ENCODE assay signal across 8 cellular contexts in the genomic region with DNA sequence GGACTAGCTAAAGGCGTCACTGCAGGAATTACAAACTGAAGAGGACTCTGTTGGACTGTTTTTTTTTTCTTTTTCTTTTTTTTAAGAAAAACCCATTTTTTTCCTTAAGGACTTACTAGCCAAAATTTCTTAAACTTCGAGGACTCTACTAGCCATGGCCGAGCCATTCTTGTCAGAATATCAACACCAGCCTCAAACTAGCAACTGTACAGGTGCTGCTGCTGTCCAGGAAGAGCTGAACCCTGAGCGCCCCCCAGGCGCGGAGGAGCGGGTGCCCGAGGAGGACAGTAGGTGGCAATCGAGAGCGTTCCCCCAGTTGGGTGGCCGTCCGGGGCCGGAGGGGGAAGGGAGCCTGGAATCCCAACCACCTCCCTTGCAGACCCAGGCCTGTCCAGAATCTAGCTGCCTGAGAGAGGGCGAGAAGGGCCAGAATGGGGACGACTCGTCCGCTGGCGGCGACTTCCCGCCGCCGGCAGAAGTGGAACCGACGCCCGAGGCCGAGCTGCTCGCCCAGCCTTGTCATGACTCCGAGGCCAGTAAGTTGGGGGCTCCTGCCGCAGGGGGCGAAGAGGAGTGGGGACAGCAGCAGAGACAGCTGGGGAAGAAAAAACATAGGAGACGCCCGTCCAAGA. TPM values are rescaled to one million over a fixed set of nuclear protein-coding genes. Genes with fewer than 3 reads are reported as not detected.
DNase-seq lines count a peak whose midpoint lies in the region; ATAC-seq, FAIRE-seq and TF ChIP-seq lines count a peak whose summit lies in the region.

No MANE protein-coding gene starts in this region.

- H3K27me3 ChIP-seq in dorsolateral prefrontal cortex = no peaks in the 10 kb centered on the region
- H3K27me3 ChIP-seq in HepG2 (ENCODE audit: control insufficient read depth in 1 of 2, insufficient read depth in 2 of 2, low read length in 2 of 2) = no peaks in the 10 kb centered on the region; a peak in 2 of 5 replicates

- peak; percentile 22 to 59; a peak in 2 of 4 replicates for TF ChIP-seq EP300 in HepG2 (IDR thresholded peaks at IDR 0.05; ENCODE audit: low read depth in 2 of 2, low read length in 2 of 2)
- TF ChIP-seq EP300 in HepG2 (CRISPR knock-in tag; IDR thresholded peaks at IDR 0.05; ENCODE audit: borderline replicate concordance) = 0 out of 2 replicates have a peak, but pooled peaks have one; percentile 24

- TF ChIP-seq POLR2A in HepG2 (IDR thresholded peaks at IDR 0.05; ENCODE audit: insufficient read depth in 1 of 2, low read depth in 2 of 2, low read length in 2 of 2) = peak in 1 of 2 experiments; percentile 34; a peak in 2 of 4 replicates

- H3K9me3 ChIP-seq in HepG2 (ENCODE audit: low read length) = no peaks in the 10 kb centered on the region

- no peak overlapping the region for H2AFZ ChIP-seq in HepG2 (ENCODE audit: low read length)

- peaks cover 29% of the 10 kb centered on the region for H3K36me3 Mint-ChIP-seq in activated CD4-positive, alpha-beta memory T cell treated with anti-CD3 and anti-CD28 coated beads for 36 hours

- H3K4me2 ChIP-seq in HepG2 (ENCODE audit: low read depth, low read length) = peak overlapping the region; percentile 95

- ATAC-seq in HG03439 (IDR thresholded peaks at IDR 0.05; ENCODE audit: unreplicated experiment) = peak; percentile 35
- ATAC-seq in HepG2 = peak; percentile 71

- TF ChIP-seq RAD21 in HepG2 (CRISPR knock-in tag; IDR thresholded peaks at IDR 0.05) = peak; percentile 94

- peaks cover 35% of the 10 kb centered on the region for H4K20me1 ChIP-seq in HepG2 (ENCODE audit: insufficient read depth, low read length)

- H3K36me3 ChIP-seq in HepG2 (replicated peaks in 1 of 2; ENCODE audit: control insufficient read depth in 1 of 2, insufficient read depth in 2 of 2, low read length in 2 of 2) = no peaks in the 10 kb centered on the region; a peak in 1 of 5 replicates

- no TSS peak for BruUV-seq in HepG2 (replicated peaks; lab: Mats Ljungman, UMichigan)

- H3K4me3 ChIP-seq in dorsolateral prefrontal cortex (peak overlapping the region; percentile 67 to 95 (median 81)), HepG2 (replicated peaks in 1 of 3; ENCODE audit: insufficient read depth in 1 of 3, low read depth in 2 of 3, low read length in 3 of 3) (peak overlapping the region; percentile 97 to 98 (median 97))

- peak overlapping the region; percentile 91 to 100 (median 100) for H3K27ac ChIP-seq in dorsolateral prefrontal cortex
- peak overlapping the region; percentile 69 for H3K27ac ChIP-seq in HepG2 (ENCODE audit: extremely low read length, insufficient read depth, low read length)

- TF ChIP-seq CTCF in dorsolateral prefrontal cortex (IDR thresholded peaks at IDR 0.05 in 54 of 56, conservative IDR thresholded peaks at IDR 0.05 in 2 of 56; ENCODE audit: low read depth in 1 of 56, partially characterized antibody in 56 of 56) (peak; percentile 53 to 91 (median 77)), HepG2 (CRISPR knock-in tag; IDR thresholded peaks at IDR 0.05) (peak; percentile 98)

- peak; percentile 18 for FAIRE-seq in HepG2 (lab: Jason Lieb, UNC)

- no peaks in the 10 kb centered on the region for H3K9me3 Mint-ChIP-seq in activated CD4-positive, alpha-beta memory T cell treated with anti-CD3 and anti-CD28 coated beads for 36 hours

- peak; percentile 91 for DNase-seq in ELR (ENCODE audit: low read depth)
- DNase-seq in NCI-H774 (lab: John Stamatoyannopoulos, UW) = peak; percentile 71
- DNase-seq in activated CD4-positive, alpha-beta memory T cell treated with anti-CD3 and anti-CD28 coated beads for 36 hours = peak; percentile 86
- DNase-seq in dorsolateral prefrontal cortex = peak in 9 of 10 donors; percentile 62 to 84 (median 81)
- peak; percentile 87 for DNase-seq in HepG2 (ENCODE audit: low spot score)
- peak; percentile 65 to 71 for DNase-seq in stimulated activated CD4-positive, alpha-beta T cell treated with anti-CD3 and anti-CD28 coated beads, Interleukin-4, amount 100 ng/mL, for 4 hours
- DNase-seq in NCI-H1048 (lab: John Stamatoyannopoulos, UW) = no peak

- H3K9ac ChIP-seq in HepG2 (ENCODE audit: insufficient read depth, low read depth, low read length) = peak overlapping the region; percentile 85

- CTCF ChIA-PET in activated CD4-positive, alpha-beta memory T cell treated with anti-CD3 and anti-CD28 coated beads for 36 hours (lab: Charles Lee) = interaction anchor here (0.7 to 11.2 kb wide), 20 partner anchors 10 to 236 kb away, joined by 3 to 316 read pairs (median 7); a partner anchor contains a TSS
- CTCF ChIA-PET in HepG2 (lab: Yijun Ruan, JAX; ENCODE audit: low intra/inter-chr PET ratio, low total read pairs) = interaction anchor here (1.2 to 8.5 kb wide), 5 partner anchors 10 to 48 kb away, joined by 4 to 130 read pairs (median 10); a partner anchor contains a TSS

- intact Hi-C loops in activated CD4-positive, alpha-beta memory T cell treated with anti-CD3 and anti-CD28 coated beads for 36 hours (cut with micrococcal nuclease) = loop anchor here (1.0 to 10.0 kb wide), 5 partner anchors 24 to 944 kb away; a partner anchor contains a TSS
- intact Hi-C loops in dorsolateral prefrontal cortex (cut with DNase I) = no loop called here
- intact Hi-C loops in HepG2 (cut with micrococcal nuclease; ENCODE audit: unreplicated experiment) = loop anchor here (1.0 kb wide), 1 partner anchor 48 kb away; no protein-coding TSS in a partner anchor

- H3K4me1 ChIP-seq in HepG2 (ENCODE audit: insufficient read depth, low read length) = peaks cover 24% of the 10 kb centered on the region

- H3K4me1 Mint-ChIP-seq in activated CD4-positive, alpha-beta memory T cell treated with anti-CD3 and anti-CD28 coated beads for 36 hours (ENCODE audit: low read depth) = peaks cover 36% of the 10 kb centered on the region

- POLR2A ChIA-PET in activated CD4-positive, alpha-beta memory T cell treated with anti-CD3 and anti-CD28 coated beads for 36 hours (lab: Charles Lee) = interaction anchor here (0.6 to 6.1 kb wide), 23 partner anchors 8 to 250 kb away, joined by 3 to 217 read pairs (median 4); a partner anchor contains a TSS
- POLR2A ChIA-PET in HepG2 (lab: Yijun Ruan, JAX) = interaction anchor here (0.6 to 19.8 kb wide), 42 partner anchors 11 to 369 kb away, joined by 3 to 2487 read pairs (median 8); a partner anchor contains a TSS

- H3K4me3 Mint-ChIP-seq in activated CD4-positive, alpha-beta memory T cell treated with anti-CD3 and anti-CD28 coated beads for 36 hours = peak overlapping the region; percentile 99

- in situ Hi-C loops in HepG2 (cut with HindIII; ENCODE audit: extremely low pct_ligation_motif_present, low pct_unique_long_range_greater_than_20kb) = loop anchor here (5.0 kb wide), 2 partner anchors 48 to 98 kb away; no protein-coding TSS in a partner anchor

- H3K27me3 Mint-ChIP-seq in activated CD4-positive, alpha-beta memory T cell treated with anti-CD3 and anti-CD28 coated beads for 36 hours = no peaks in the 10 kb centered on the region

- H3K79me2 ChIP-seq in HepG2 (ENCODE audit: insufficient read depth, low read length) = peaks cover 36% of the 10 kb centered on the region

- H3K27ac Mint-ChIP-seq in activated CD4-positive, alpha-beta memory T cell treated with anti-CD3 and anti-CD28 coated beads for 36 hours = peak overlapping the region; percentile 100

- under 1% methylated on average over 32 of the region's 32 CpGs for WGBS in HepG2 (ENCODE audit: low lambda C conversion rate)

RNA-seq across cellular contexts. Expression of a gene that starts 0.9 kb away (rescaled TPM):
- total RNA-seq in activated CD4-positive, alpha-beta memory T cell treated with anti-CD3 and anti-CD28 coated beads for 36 hours = 10 to 100 TPM; 24.9 to 25.4 TPM
- total RNA-seq in dorsolateral prefrontal cortex (10 to 100 TPM; 21.0 to 74.9 (median 50.4) TPM), HepG2 (2016; rRNA removed; fragmentation: Illumina TruSeq; extraction: Trizol) (10.5 and 14.8 TPM in 2 replicates)
- total RNA-seq in HepG2 (2016; cell fraction: cytosol; rRNA removed; fragmentation: Illumina TruSeq; extraction: Trizol; ENCODE audit: low read depth) = 2.7 and 3.3 TPM in 2 replicates
- total RNA-seq in HepG2 (2016; cell fraction: insoluble cytoplasmic fraction; rRNA removed; fragmentation: Illumina TruSeq; extraction: Trizol) = 11.7 and 13.0 TPM in 2 replicates
- 8.9 and 9.5 TPM in 2 replicates for total RNA-seq in HepG2 (2016; cell fraction: membrane; rRNA removed; fragmentation: Illumina TruSeq; extraction: Trizol)
- 13.8 and 14.0 TPM in 2 replicates for total RNA-seq in HepG2 (2016; cell fraction: nucleus; rRNA removed; fragmentation: Illumina TruSeq; extraction: Trizol)
- polyA plus RNA-seq in HepG2 (2011; rRNA removed) = 16.3 and 16.6 TPM in 2 replicates
- polyA plus RNA-seq in HepG2 (2011; cell fraction: cytosol; rRNA removed) = 13.7 and 14.0 TPM in 2 replicates
- 34.1 and 37.3 TPM in 2 replicates for polyA plus RNA-seq in HepG2 (2011; cell fraction: nucleus; rRNA removed)
- polyA plus RNA-seq in HepG2 (2012) = 17.5 and 20.8 TPM in 2 replicates
- 2.7 and 3.3 TPM in 2 replicates for polyA plus RNA-seq in HepG2 (2016; cell fraction: cytosol; fragmentation: Illumina TruSeq; extraction: Trizol; ENCODE audit: low read depth)
- 36.1 and 41.5 TPM in 2 replicates for polyA plus RNA-seq in HepG2 (2016; cell fraction: insoluble cytoplasmic fraction; fragmentation: Illumina TruSeq; extraction: Trizol; ENCODE audit: low read depth)
- 10.3 and 12.9 TPM in 2 replicates for polyA plus RNA-seq in HepG2 (2016; cell fraction: membrane; fragmentation: Illumina TruSeq; extraction: Trizol; ENCODE audit: low read depth)
- 51.0 and 51.8 TPM in 2 replicates for polyA plus RNA-seq in HepG2 (2016; cell fraction: nucleus; fragmentation: Illumina TruSeq; extraction: Trizol; ENCODE audit: insufficient read depth, low read depth)
- 8.8 and 11.0 TPM in 2 replicates for polyA minus RNA-seq in HepG2 (2011; rRNA and poly(A)+ RNA removed; ENCODE audit: low replicate concordance)
- 10.7 and 11.5 TPM in 2 replicates for polyA minus RNA-seq in HepG2 (2011; cell fraction: cytosol; rRNA and poly(A)+ RNA removed)
- 17.1 and 27.5 TPM in 2 replicates for polyA minus RNA-seq in HepG2 (2011; cell fraction: nucleus; rRNA and poly(A)+ RNA removed)

RNA-seq across cellular contexts. Expression of a gene that starts 12.5 kb away (rescaled TPM):
- 1 to 10 TPM; 5.3 to 5.6 TPM for total RNA-seq in activated CD4-positive, alpha-beta memory T cell treated with anti-CD3 and anti-CD28 coated beads for 36 hours
- total RNA-seq in dorsolateral prefrontal cortex (10 to 100 TPM in 73 of 120 experiments, 1 to 10 TPM in 47; 5.1 to 16.7 (median 10.8) TPM), HepG2 (2016; rRNA removed; fragmentation: Illumina TruSeq; extraction: Trizol) (27.1 and 30.8 TPM in 2 replicates)
- total RNA-seq in HepG2 (2016; cell fraction: cytosol; rRNA removed; fragmentation: Illumina TruSeq; extraction: Trizol; ENCODE audit: low read depth) = 22.3 and 23.3 TPM in 2 replicates
- total RNA-seq in HepG2 (2016; cell fraction: insoluble cytoplasmic fraction; rRNA removed; fragmentation: Illumina TruSeq; extraction: Trizol) = 26.7 and 27.9 TPM in 2 replicates
- 25.8 and 28.7 TPM in 2 replicates for total RNA-seq in HepG2 (2016; cell fraction: membrane; rRNA removed; fragmentation: Illumina TruSeq; extraction: Trizol)
- total RNA-seq in HepG2 (2016; cell fraction: nucleus; rRNA removed; fragmentation: Illumina TruSeq; extraction: Trizol) = 13.7 and 16.4 TPM in 2 replicates
- 31.8 and 32.4 TPM in 2 replicates for polyA plus RNA-seq in HepG2 (2011; rRNA removed)
- polyA plus RNA-seq in HepG2 (2011; cell fraction: cytosol; rRNA removed) = 32.2 and 44.9 TPM in 2 replicates
- polyA plus RNA-seq in HepG2 (2011; cell fraction: nucleus; rRNA removed) = 22.5 and 27.3 TPM in 2 replicates
- polyA plus RNA-seq in HepG2 (2012) = 22.2 and 24.9 TPM in 2 replicates
- 14.6 and 18.5 TPM in 2 replicates for polyA plus RNA-seq in HepG2 (2016; cell fraction: cytosol; fragmentation: Illumina TruSeq; extraction: Trizol; ENCODE audit: low read depth)
- polyA plus RNA-seq in HepG2 (2016; cell fraction: insoluble cytoplasmic fraction; fragmentation: Illumina TruSeq; extraction: Trizol; ENCODE audit: low read depth) = 35.4 and 36.8 TPM in 2 replicates
- polyA plus RNA-seq in HepG2 (2016; cell fraction: membrane; fragmentation: Illumina TruSeq; extraction: Trizol; ENCODE audit: low read depth) = 19.7 and 26.6 TPM in 2 replicates
- 36.3 and 37.9 TPM in 2 replicates for polyA plus RNA-seq in HepG2 (2016; cell fraction: nucleus; fragmentation: Illumina TruSeq; extraction: Trizol; ENCODE audit: insufficient read depth, low read depth)
- 9.1 and 26.8 TPM in 2 replicates for polyA minus RNA-seq in HepG2 (2011; rRNA and poly(A)+ RNA removed; ENCODE audit: low replicate concordance)
- 17.8 and 20.5 TPM in 2 replicates for polyA minus RNA-seq in HepG2 (2011; cell fraction: cytosol; rRNA and poly(A)+ RNA removed)
- 12.4 and 13.2 TPM in 2 replicates for polyA minus RNA-seq in HepG2 (2011; cell fraction: nucleus; rRNA and poly(A)+ RNA removed)

RNA-seq across cellular contexts. Expression of a gene that starts 13.7 kb away (rescaled TPM):
- 10 to 100 TPM; 12.5 to 13.8 TPM for total RNA-seq in activated CD4-positive, alpha-beta memory T cell treated with anti-CD3 and anti-CD28 coated beads for 36 hours
- total RNA-seq in dorsolateral prefrontal cortex (10 to 100 TPM; 15.7 to 37.1 (median 23.9) TPM), HepG2 (2016; rRNA removed; fragmentation: Illumina TruSeq; extraction: Trizol) (8.8 and 16.1 TPM in 2 replicates)
- total RNA-seq in HepG2 (2016; cell fraction: cytosol; rRNA removed; fragmentation: Illumina TruSeq; extraction: Trizol; ENCODE audit: low read depth) = 8.0 and 13.0 TPM in 2 replicates
- total RNA-seq in HepG2 (2016; cell fraction: insoluble cytoplasmic fraction; rRNA removed; fragmentation: Illumina TruSeq; extraction: Trizol) = 9.5 and 14.6 TPM in 2 replicates
- 12.4 and 18.3 TPM in 2 replicates for total RNA-seq in HepG2 (2016; cell fraction: membrane; rRNA removed; fragmentation: Illumina TruSeq; extraction: Trizol)
- 15.2 and 17.1 TPM in 2 replicates for total RNA-seq in HepG2 (2016; cell fraction: nucleus; rRNA removed; fragmentation: Illumina TruSeq; extraction: Trizol)
- polyA plus RNA-seq in HepG2 (2011; rRNA removed) = 26.9 and 34.1 TPM in 2 replicates
- polyA plus RNA-seq in HepG2 (2011; cell fraction: cytosol; rRNA removed) = 12.2 and 17.4 TPM in 2 replicates
- 71.5 and 77.5 TPM in 2 replicates for polyA plus RNA-seq in HepG2 (2011; cell fraction: nucleus; rRNA removed)
- 16.9 and 20.5 TPM in 2 replicates for polyA plus RNA-seq in HepG2 (2012)
- 9.2 and 14.3 TPM in 2 replicates for polyA plus RNA-seq in HepG2 (2016; cell fraction: cytosol; fragmentation: Illumina TruSeq; extraction: Trizol; ENCODE audit: low read depth)
- 9.9 and 13.7 TPM in 2 replicates for polyA plus RNA-seq in HepG2 (2016; cell fraction: insoluble cytoplasmic fraction; fragmentation: Illumina TruSeq; extraction: Trizol; ENCODE audit: low read depth)
- 10.5 and 15.2 TPM in 2 replicates for polyA plus RNA-seq in HepG2 (2016; cell fraction: membrane; fragmentation: Illumina TruSeq; extraction: Trizol; ENCODE audit: low read depth)
- 36.2 and 39.6 TPM in 2 replicates for polyA plus RNA-seq in HepG2 (2016; cell fraction: nucleus; fragmentation: Illumina TruSeq; extraction: Trizol; ENCODE audit: insufficient read depth, low read depth)
- polyA minus RNA-seq in HepG2 (2011; rRNA and poly(A)+ RNA removed; ENCODE audit: low replicate concordance) = 6.9 and 21.9 TPM in 2 replicates
- polyA minus RNA-seq in HepG2 (2011; cell fraction: cytosol; rRNA and poly(A)+ RNA removed) = 8.3 and 8.4 TPM in 2 replicates
- polyA minus RNA-seq in HepG2 (2011; cell fraction: nucleus; rRNA and poly(A)+ RNA removed) = 26.9 and 36.2 TPM in 2 replicates

RNA-seq across cellular contexts. Expression of a gene that starts 16.8 kb away (rescaled TPM):
- 1 to 10 TPM; 4.3 to 4.4 TPM for total RNA-seq in activated CD4-positive, alpha-beta memory T cell treated with anti-CD3 and anti-CD28 coated beads for 36 hours
- total RNA-seq in dorsolateral prefrontal cortex (100 to 1,000 TPM in 42 of 120 experiments, 10 to 100 TPM in 78; 51.7 to 195 (median 91.1) TPM), HepG2 (2016; rRNA removed; fragmentation: Illumina TruSeq; extraction: Trizol) (5.5 and 11.3 TPM in 2 replicates)
- 5.6 and 8.7 TPM in 2 replicates for total RNA-seq in HepG2 (2016; cell fraction: cytosol; rRNA removed; fragmentation: Illumina TruSeq; extraction: Trizol; ENCODE audit: low read depth)
- total RNA-seq in HepG2 (2016; cell fraction: insoluble cytoplasmic fraction; rRNA removed; fragmentation: Illumina TruSeq; extraction: Trizol) = 6.2 and 9.4 TPM in 2 replicates
- 23.5 and 28.9 TPM in 2 replicates for total RNA-seq in HepG2 (2016; cell fraction: membrane; rRNA removed; fragmentation: Illumina TruSeq; extraction: Trizol)
- 4.2 and 4.3 TPM in 2 replicates for total RNA-seq in HepG2 (2016; cell fraction: nucleus; rRNA removed; fragmentation: Illumina TruSeq; extraction: Trizol)
- polyA plus RNA-seq in HepG2 (2011; rRNA removed) = 39.1 and 46.1 TPM in 2 replicates
- polyA plus RNA-seq in HepG2 (2011; cell fraction: cytosol; rRNA removed) = 28.6 and 40.9 TPM in 2 replicates
- 37.4 and 43.6 TPM in 2 replicates for polyA plus RNA-seq in HepG2 (2011; cell fraction: nucleus; rRNA removed)
- 8.5 and 22.4 TPM in 2 replicates for polyA plus RNA-seq in HepG2 (2012)
- polyA plus RNA-seq in HepG2 (2016; cell fraction: cytosol; fragmentation: Illumina TruSeq; extraction: Trizol; ENCODE audit: low read depth) = 17.4 and 19.5 TPM in 2 replicates
- polyA plus RNA-seq in HepG2 (2016; cell fraction: insoluble cytoplasmic fraction; fragmentation: Illumina TruSeq; extraction: Trizol; ENCODE audit: low read depth) = 14.0 and 24.9 TPM in 2 replicates
- 30.5 and 46.5 TPM in 2 replicates for polyA plus RNA-seq in HepG2 (2016; cell fraction: membrane; fragmentation: Illumina TruSeq; extraction: Trizol; ENCODE audit: low read depth)
- 24.9 and 28.4 TPM in 2 replicates for polyA plus RNA-seq in HepG2 (2016; cell fraction: nucleus; fragmentation: Illumina TruSeq; extraction: Trizol; ENCODE audit: insufficient read depth, low read depth)
- polyA minus RNA-seq in HepG2 (2011; rRNA and poly(A)+ RNA removed; ENCODE audit: low replicate concordance) = 68.8 and 256 TPM in 2 replicates
- polyA minus RNA-seq in HepG2 (2011; cell fraction: cytosol; rRNA and poly(A)+ RNA removed) = 26.0 and 39.9 TPM in 2 replicates
- polyA minus RNA-seq in HepG2 (2011; cell fraction: nucleus; rRNA and poly(A)+ RNA removed) = 13.4 and 15.7 TPM in 2 replicates

Comparison
In these comparisons a context has a peak if more than half of its experiments do, and no peak if none do; other contexts are left out.
1. intact Hi-C loops: an anchor here in activated CD4-positive, alpha-beta memory T cell treated with anti-CD3 and anti-CD28 coated beads for 36 hours (1.0 to 10.0 kb wide) and HepG2 (1.0 kb wide); none called in dorsolateral prefrontal cortex.